16 cellular contexts compared by ENCODE assay signal in the genomic region with DNA sequence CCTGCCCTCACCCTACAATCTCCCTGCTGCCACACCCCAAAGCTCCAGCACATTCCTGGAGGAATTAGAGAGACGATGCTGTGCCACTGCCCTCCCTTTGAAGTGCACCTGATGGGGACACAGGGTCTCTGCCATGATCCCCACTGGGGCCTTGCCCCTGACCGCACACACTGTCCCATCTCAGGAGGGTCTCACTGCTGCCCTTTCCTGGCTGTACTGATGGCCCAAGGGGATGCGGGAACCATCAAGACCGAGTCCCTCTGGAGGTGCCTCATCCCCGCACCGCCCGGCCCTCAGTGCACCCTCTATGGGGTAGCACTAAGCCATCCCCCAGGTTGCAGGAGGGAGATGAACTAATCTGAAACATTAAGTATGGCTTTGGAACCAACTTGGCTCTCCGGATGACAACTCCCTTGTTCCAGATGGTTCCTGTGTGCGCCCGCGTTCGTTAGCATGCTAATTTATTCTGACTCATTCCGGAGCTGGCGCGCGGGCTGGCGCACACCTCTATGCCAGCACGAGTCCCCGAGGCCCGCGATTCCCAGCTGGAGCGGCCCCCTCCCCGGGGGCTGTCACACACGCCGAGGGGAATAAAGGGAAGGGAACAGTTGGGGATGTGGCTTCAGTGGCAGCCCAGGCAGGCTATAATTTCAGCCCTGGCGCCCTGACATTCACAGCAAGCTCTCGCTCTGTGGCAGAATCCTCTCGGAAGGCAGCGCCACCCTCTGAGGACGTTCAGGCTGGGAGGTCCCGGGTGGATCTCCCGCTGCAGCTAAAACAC. TPM values are rescaled to one million over a fixed set of nuclear protein-coding genes. Genes with fewer than 3 reads are reported as not detected.
DNase-seq lines count a peak whose midpoint lies in the region; ATAC-seq, FAIRE-seq and TF ChIP-seq lines count a peak whose summit lies in the region.
"Had no signal": no experiment of that assay in that cellular context is flagged by ENCODE, and none has a peak within 500 bp of the region (broad histone marks: within the 10 kb centered on the region; RNA-seq: fewer than 3 reads in every experiment).

No MANE protein-coding gene starts in this region.

- in situ Hi-C loops in G401 (cut with HindIII; ENCODE audit: low sequenced_read_pairs), result no loop called here
- in situ Hi-C loops in HepG2 (cut with HindIII; ENCODE audit: extremely low pct_ligation_motif_present, low pct_unique_long_range_greater_than_20kb), result no loop called here

- ATAC-seq in GM19463 (IDR thresholded peaks at IDR 0.05; ENCODE audit: unreplicated experiment), result no peak
- no peak for ATAC-seq in HepG2
- ATAC-seq: activated CD4-positive, alpha-beta T cell treated with anti-CD3 and anti-CD28 coated beads for 36 hours; activated T-cell treated with anti-CD3 and anti-CD28 coated beads, Interleukin-2, amount 50 U/mL, for 4 hours had no signal

- POLR2A ChIA-PET in HepG2 (lab: Yijun Ruan, JAX), result no interaction called here

- no peak overlapping the region for H3K27ac ChIP-seq in parathyroid adenoma
- no peak overlapping the region for H3K27ac ChIP-seq in HepG2 (ENCODE audit: extremely low read length, insufficient read depth, low read length)

- H3K4me3 ChIP-seq in parathyroid adenoma (ENCODE audit: low read depth, low read length) (no peak overlapping the region), HepG2 (replicated peaks in 1 of 3; ENCODE audit: insufficient read depth in 1 of 3, low read depth in 2 of 3, low read length in 3 of 3) (no peak overlapping the region)

- peak; percentile 68 for DNase-seq in G401 (ENCODE audit: low spot score)
- DNase-seq in NCI-H2171 (lab: John Stamatoyannopoulos, UW), result peak; percentile 75
- DNase-seq in epidermal melanocyte (ENCODE audit: insufficient read length, low spot score), result peak; percentile 8
- no peak for DNase-seq in HepG2 (ENCODE audit: low spot score)
- no peak for DNase-seq in cerebellar nuclear complex (lab: John Stamatoyannopoulos, UW)
- DNase-seq: activated CD4-positive, alpha-beta T cell treated with anti-CD3 and anti-CD28 coated beads for 36 hours; activated T-cell treated with anti-CD3 and anti-CD28 coated beads, Interleukin-2, amount 50 U/mL, for 4 hours; amniotic stem cell; foreskin fibroblast; stimulated activated naive CD4-positive, alpha-beta T cell had no signal

- H2AFZ ChIP-seq in parathyroid adenoma, result peak overlapping the region; percentile 41
- no peak overlapping the region for H2AFZ ChIP-seq in HepG2 (ENCODE audit: low read length)

- TF ChIP-seq RAD21 in HepG2 (CRISPR knock-in tag; IDR thresholded peaks at IDR 0.05), result no peak

- 72% methylated on average over 13 of the region's 32 CpGs for WGBS in HepG2 (ENCODE audit: low lambda C conversion rate)

- H3K9ac ChIP-seq in parathyroid adenoma (no peak overlapping the region), HepG2 (ENCODE audit: insufficient read depth, low read depth, low read length) (no peak overlapping the region)

- TF ChIP-seq EP300 in HepG2 (IDR thresholded peaks at IDR 0.05; ENCODE audit: low read depth in 2 of 2, low read length in 2 of 2), result no peak
- TF ChIP-seq EP300 in HepG2 (CRISPR knock-in tag; IDR thresholded peaks at IDR 0.05; ENCODE audit: borderline replicate concordance), result no peak

- CTCF ChIA-PET in HepG2 (lab: Yijun Ruan, JAX; ENCODE audit: low intra/inter-chr PET ratio, low total read pairs), result no interaction called here

- H3K4me2 ChIP-seq in parathyroid adenoma (ENCODE audit: low read length), result no peak overlapping the region
- no peak overlapping the region for H3K4me2 ChIP-seq in HepG2 (ENCODE audit: low read depth, low read length)

- H3K4me1 ChIP-seq in parathyroid adenoma (no peaks in the 10 kb centered on the region), HepG2 (ENCODE audit: insufficient read depth, low read length) (no peaks in the 10 kb centered on the region)

- H3K79me2 ChIP-seq in parathyroid adenoma (no peaks in the 10 kb centered on the region), HepG2 (ENCODE audit: insufficient read depth, low read length) (no peaks in the 10 kb centered on the region)

- no peak for FAIRE-seq in HepG2 (lab: Jason Lieb, UNC)
- FAIRE-seq: islet of Langerhans had no signal

- intact Hi-C loops in HepG2 (cut with micrococcal nuclease; ENCODE audit: unreplicated experiment), result no loop called here

- H3K9me3 ChIP-seq in parathyroid adenoma (ENCODE audit: control insufficient read depth, low read length) (no peaks in the 10 kb centered on the region), HepG2 (ENCODE audit: low read length) (no peaks in the 10 kb centered on the region)

- BruUV-seq in HepG2 (replicated peaks; lab: Mats Ljungman, UMichigan), result no TSS peak

- H3K27me3 ChIP-seq in parathyroid adenoma (ENCODE audit: control insufficient read depth, insufficient read depth, low read length) (no peaks in the 10 kb centered on the region), HepG2 (ENCODE audit: control insufficient read depth in 1 of 2, insufficient read depth in 2 of 2, low read length in 2 of 2) (peaks cover 15 to 56% of the 10 kb centered on the region in 2 experiments; a peak in 4 of 5 replicates)

- TF ChIP-seq CTCF in parathyroid adenoma (IDR thresholded peaks at IDR 0.05) (no peak), HepG2 (CRISPR knock-in tag; IDR thresholded peaks at IDR 0.05) (no peak)

- no peaks in the 10 kb centered on the region for H4K20me1 ChIP-seq in HepG2 (ENCODE audit: insufficient read depth, low read length)

- H3K36me3 ChIP-seq in parathyroid adenoma (ENCODE audit: control insufficient read depth, insufficient read depth, low read length) (no peaks in the 10 kb centered on the region), HepG2 (replicated peaks in 1 of 2; ENCODE audit: control insufficient read depth in 1 of 2, insufficient read depth in 2 of 2, low read length in 2 of 2) (no peaks in the 10 kb centered on the region)

- no peak for TF ChIP-seq POLR2A in HepG2 (IDR thresholded peaks at IDR 0.05; ENCODE audit: insufficient read depth in 1 of 2, low read depth in 2 of 2, low read length in 2 of 2)

TF ChIP-seq in HepG2, 621 proteins besides CTCF, POLR2A, EP300 and RAD21 (continues in another document):
- no peak for TF ChIP-seq JDP2 (CRISPR knock-in tag; IDR thresholded peaks at IDR 0.05; ENCODE audit: borderline replicate concordance)
- TF ChIP-seq THAP11 (CRISPR knock-in tag; IDR thresholded peaks at IDR 0.05), result no peak
- TF ChIP-seq ELF1 (CRISPR knock-in tag; IDR thresholded peaks at IDR 0.05), result no peak

RNA-seq across cellular contexts. Expression of gene C14orf180, which starts 34.2 kb away (rescaled TPM):
- not detected in 2 replicates for total RNA-seq in G401 (2014; rRNA removed; shearing (Covaris generic))
- total RNA-seq in HepG2 (2016; rRNA removed; fragmentation: Illumina TruSeq; extraction: Trizol), result not detected in 2 replicates
- not detected in 2 replicates for total RNA-seq in HepG2 (2016; cell fraction: cytosol; rRNA removed; fragmentation: Illumina TruSeq; extraction: Trizol; ENCODE audit: low read depth)
- total RNA-seq in HepG2 (2016; cell fraction: insoluble cytoplasmic fraction; rRNA removed; fragmentation: Illumina TruSeq; extraction: Trizol), result not detected in 2 replicates
- not detected in 2 replicates for total RNA-seq in HepG2 (2016; cell fraction: membrane; rRNA removed; fragmentation: Illumina TruSeq; extraction: Trizol)
- total RNA-seq in HepG2 (2016; cell fraction: nucleus; rRNA removed; fragmentation: Illumina TruSeq; extraction: Trizol), result not detected in 2 replicates
- not detected in 2 replicates for polyA plus RNA-seq in HepG2 (2011; rRNA removed)
- not detected in 2 replicates for polyA plus RNA-seq in HepG2 (2011; cell fraction: cytosol; rRNA removed)
- not detected in 2 replicates for polyA plus RNA-seq in HepG2 (2011; cell fraction: nucleus; rRNA removed)
- not detected in 2 replicates for polyA plus RNA-seq in HepG2 (2012)
- not detected in 2 replicates for polyA plus RNA-seq in HepG2 (2016; cell fraction: cytosol; fragmentation: Illumina TruSeq; extraction: Trizol; ENCODE audit: low read depth)
- polyA plus RNA-seq in HepG2 (2016; cell fraction: insoluble cytoplasmic fraction; fragmentation: Illumina TruSeq; extraction: Trizol; ENCODE audit: low read depth), result not detected in 2 replicates
- not detected in 2 replicates for polyA plus RNA-seq in HepG2 (2016; cell fraction: membrane; fragmentation: Illumina TruSeq; extraction: Trizol; ENCODE audit: low read depth)
- not detected in 2 replicates for polyA plus RNA-seq in HepG2 (2016; cell fraction: nucleus; fragmentation: Illumina TruSeq; extraction: Trizol; ENCODE audit: insufficient read depth, low read depth)
- not detected in 2 replicates for polyA minus RNA-seq in HepG2 (2011; rRNA and poly(A)+ RNA removed; ENCODE audit: low replicate concordance)
- polyA minus RNA-seq in HepG2 (2011; cell fraction: cytosol; rRNA and poly(A)+ RNA removed), result not detected in 2 replicates
- polyA minus RNA-seq in HepG2 (2011; cell fraction: nucleus; rRNA and poly(A)+ RNA removed), result not detected in 2 replicates
- total RNA-seq: activated CD4-positive, alpha-beta T cell treated with anti-CD3 and anti-CD28 coated beads for 36 hours; activated T-cell treated with anti-CD3 and anti-CD28 coated beads, Interleukin-2, amount 50 U/mL, for 4 hours; H4; T-helper 1 cell treated with Interleukin-12 subunit alpha and Interleukin-12 subunit beta and Interleukin-4 antibody, amounts not matched to agents 30 ng/mL and 1 ng/mL, for 36 hours had no signal

RNA-seq across cellular contexts. Expression of gene TMEM179, which starts 59.2 kb away (rescaled TPM):
- not detected in 2 replicates for total RNA-seq in G401 (2014; rRNA removed; shearing (Covaris generic))
- total RNA-seq in HepG2 (2016; rRNA removed; fragmentation: Illumina TruSeq; extraction: Trizol), result not detected in 2 replicates
- not detected in 2 replicates for total RNA-seq in HepG2 (2016; cell fraction: cytosol; rRNA removed; fragmentation: Illumina TruSeq; extraction: Trizol; ENCODE audit: low read depth)
- total RNA-seq in HepG2 (2016; cell fraction: insoluble cytoplasmic fraction; rRNA removed; fragmentation: Illumina TruSeq; extraction: Trizol), result not detected in 2 replicates
- not detected in 2 replicates for total RNA-seq in HepG2 (2016; cell fraction: membrane; rRNA removed; fragmentation: Illumina TruSeq; extraction: Trizol)
- not detected in 2 replicates for total RNA-seq in HepG2 (2016; cell fraction: nucleus; rRNA removed; fragmentation: Illumina TruSeq; extraction: Trizol)
- not detected in 2 replicates for polyA plus RNA-seq in HepG2 (2011; rRNA removed)
- polyA plus RNA-seq in HepG2 (2011; cell fraction: cytosol; rRNA removed), result not detected in 2 replicates
- not detected in 2 replicates for polyA plus RNA-seq in HepG2 (2011; cell fraction: nucleus; rRNA removed)
- polyA plus RNA-seq in HepG2 (2012), result not detected in 2 replicates
- polyA plus RNA-seq in HepG2 (2016; cell fraction: cytosol; fragmentation: Illumina TruSeq; extraction: Trizol; ENCODE audit: low read depth), result not detected in 2 replicates
- polyA plus RNA-seq in HepG2 (2016; cell fraction: insoluble cytoplasmic fraction; fragmentation: Illumina TruSeq; extraction: Trizol; ENCODE audit: low read depth), result not detected in 2 replicates
- not detected in 2 replicates for polyA plus RNA-seq in HepG2 (2016; cell fraction: membrane; fragmentation: Illumina TruSeq; extraction: Trizol; ENCODE audit: low read depth)
- not detected in 2 replicates for polyA plus RNA-seq in HepG2 (2016; cell fraction: nucleus; fragmentation: Illumina TruSeq; extraction: Trizol; ENCODE audit: insufficient read depth, low read depth)
- 0.28 TPM in 1 of 2 replicates, not detected in the other for polyA minus RNA-seq in HepG2 (2011; rRNA and poly(A)+ RNA removed; ENCODE audit: low replicate concordance)
- polyA minus RNA-seq in HepG2 (2011; cell fraction: cytosol; rRNA and poly(A)+ RNA removed), result not detected in 2 replicates
- polyA minus RNA-seq in HepG2 (2011; cell fraction: nucleus; rRNA and poly(A)+ RNA removed), result not detected in 2 replicates
- total RNA-seq: activated T-cell treated with anti-CD3 and anti-CD28 coated beads, Interleukin-2, amount 50 U/mL, for 4 hours; H4; myocyte had no signal

Comparison
In these comparisons a context has a peak if more than half of its experiments do, and no peak if none do; other contexts are left out.
1. DNase-seq: peak in G401 (single experiment), NCI-H2171 (single experiment) and epidermal melanocyte (single experiment); none in HepG2 (single experiment) and cerebellar nuclear complex (0 of 2).